ENCODE assay signal across 29 cellular contexts in the genomic region with DNA sequence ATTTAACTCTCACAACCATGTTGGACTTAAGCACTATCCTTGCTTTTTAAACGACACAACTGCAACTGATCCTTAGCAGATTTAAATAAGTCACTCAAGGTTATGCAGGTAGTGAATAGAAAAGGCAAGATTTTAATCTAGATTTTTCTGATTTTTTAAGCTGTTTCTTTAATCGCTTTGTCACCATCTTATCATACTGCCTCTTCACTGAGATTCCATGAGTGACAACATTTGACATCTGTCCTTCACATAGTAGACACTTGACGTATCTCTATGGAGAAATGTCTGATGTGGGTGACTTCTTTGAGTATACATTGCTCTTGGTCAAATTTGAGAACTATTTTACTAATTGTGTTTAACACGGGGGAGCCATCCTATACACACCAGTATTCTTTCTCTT.
"Had no signal": no experiment of that assay in that cellular context is flagged by ENCODE, and none has a peak within 500 bp of the region (broad histone marks: within the 10 kb centered on the region; RNA-seq: fewer than 3 reads in every experiment).

No MANE protein-coding gene starts in this region.

- H2AFZ ChIP-seq: neural progenitor cell, parathyroid adenoma had no signal

- H3K27me3 ChIP-seq: neural progenitor cell, ovary, right lobe of liver, sigmoid colon, spleen, testis, tibial artery, transverse colon, upper lobe of left lung, vagina had no signal

- H3K36me3 ChIP-seq: neural progenitor cell, ovary, right lobe of liver, sigmoid colon, spleen, suprapubic skin, tibial artery, transverse colon, upper lobe of left lung, vagina had no signal

- H3K4me2 ChIP-seq: neural progenitor cell had no signal

- ATAC-seq: naive thymus-derived CD8-positive, alpha-beta T cell; natural killer cell treated with Interleukin-12 subunit alpha and Interleukin-12 subunit beta and Interleukin-15 and Interleukin-18, amount 100 ng/mL, for 72 hours; psoas muscle; right cardiac atrium; right lobe of liver; stimulated activated memory B cell treated with anti-CD40 and anti-IgM and Interleukin-4, amounts not matched to agents 10 μg/mL and 1 μg/mL and 100 μg/mL, for 72 hours had no signal

- H3K27me3 Mint-ChIP-seq: naive thymus-derived CD8-positive, alpha-beta T cell; stimulated activated memory B cell treated with anti-CD40 and anti-IgM and Interleukin-4, amounts not matched to agents 10 μg/mL and 1 μg/mL and 100 μg/mL, for 72 hours had no signal

- H3K9ac ChIP-seq: neural progenitor cell, parathyroid adenoma had no signal

- H3K4me1 Mint-ChIP-seq: naive B cell; nephron progenitor cell; neural progenitor cell; stimulated activated memory B cell treated with anti-CD40 and anti-IgM and Interleukin-4, amounts not matched to agents 10 μg/mL and 1 μg/mL and 100 μg/mL, for 72 hours had no signal

- H3K9me3 Mint-ChIP-seq: naive thymus-derived CD8-positive, alpha-beta T cell; natural killer cell treated with Interleukin-12 subunit alpha and Interleukin-12 subunit beta and Interleukin-15 and Interleukin-18, amount 100 ng/mL, for 72 hours; nephron progenitor cell; neural progenitor cell; stimulated activated memory B cell treated with anti-CD40 and anti-IgM and Interleukin-4, amounts not matched to agents 10 μg/mL and 1 μg/mL and 100 μg/mL, for 72 hours had no signal

- H3K9me3 ChIP-seq: ovary, psoas muscle, right lobe of liver, sigmoid colon, spleen, suprapubic skin, testis, tibial artery, transverse colon, upper lobe of left lung, vagina had no signal

- DNase-seq: naive B cell; naive thymus-derived CD8-positive, alpha-beta T cell; nephron progenitor cell; occipital lobe; ovary; posterior cingulate gyrus; psoas muscle; right cardiac atrium; right lobe of liver; sigmoid colon; small intestine; spleen; stimulated activated CD4-positive, alpha-beta T cell treated with anti-CD3 and anti-CD28 coated beads, Interleukin-12 subunit alpha, Interleukin-12 subunit beta, amount 100 ng/mL, for 4 hours; stimulated activated CD4-positive, alpha-beta T cell treated with anti-CD3 and anti-CD28 coated beads, Interleukin-1b, Interleukin-23, amount 100 ng/mL, for 48 hours; stimulated activated CD4-positive, alpha-beta T cell treated with anti-CD3 and anti-CD28 coated beads, Interleukin-4, amount 100 ng/mL, for 1 hour; stimulated activated naive CD4-positive, alpha-beta T cell; stimulated activated naive CD8-positive, alpha-beta T cell treated with anti-CD3 and anti-CD28 coated beads, Interleukin-15, Interleukin-2, amounts not matched to agents 100 U/mL and 50 U/mL, for 24 hours; substantia nigra; testis; tibial artery; transverse colon; upper lobe of left lung had no signal

- H3K27ac Mint-ChIP-seq: naive B cell; natural killer cell treated with Interleukin-12 subunit alpha and Interleukin-12 subunit beta and Interleukin-15 and Interleukin-18, amount 100 ng/mL, for 72 hours; nephron progenitor cell; neural progenitor cell; progenitor cell of endocrine pancreas; stimulated activated memory B cell treated with anti-CD40 and anti-IgM and Interleukin-4, amounts not matched to agents 10 μg/mL and 1 μg/mL and 100 μg/mL, for 72 hours had no signal

- H3K4me3 Mint-ChIP-seq: naive B cell; naive thymus-derived CD8-positive, alpha-beta T cell; natural killer cell treated with Interleukin-12 subunit alpha and Interleukin-12 subunit beta and Interleukin-15 and Interleukin-18, amount 100 ng/mL, for 72 hours; nephron progenitor cell; neural progenitor cell; stimulated activated memory B cell treated with anti-CD40 and anti-IgM and Interleukin-4, amounts not matched to agents 10 μg/mL and 1 μg/mL and 100 μg/mL, for 72 hours had no signal

- H3K36me3 Mint-ChIP-seq: naive B cell; natural killer cell treated with Interleukin-12 subunit alpha and Interleukin-12 subunit beta and Interleukin-15 and Interleukin-18, amount 100 ng/mL, for 72 hours; neural progenitor cell; stimulated activated memory B cell treated with anti-CD40 and anti-IgM and Interleukin-4, amounts not matched to agents 10 μg/mL and 1 μg/mL and 100 μg/mL, for 72 hours had no signal

- H3K27ac ChIP-seq: neural progenitor cell, ovary, parathyroid adenoma, psoas muscle, right lobe of liver, sigmoid colon, spleen, suprapubic skin, testis, tibial artery, transverse colon, upper lobe of left lung, vagina had no signal

- H3K79me2 ChIP-seq: parathyroid adenoma had no signal

- H3K4me3 ChIP-seq: neural progenitor cell, ovary, psoas muscle, right lobe of liver, sigmoid colon, spleen, suprapubic skin, testis, tibial artery, transverse colon, upper lobe of left lung, vagina had no signal
